9 cellular contexts compared by ENCODE assay signal in the genomic region with DNA sequence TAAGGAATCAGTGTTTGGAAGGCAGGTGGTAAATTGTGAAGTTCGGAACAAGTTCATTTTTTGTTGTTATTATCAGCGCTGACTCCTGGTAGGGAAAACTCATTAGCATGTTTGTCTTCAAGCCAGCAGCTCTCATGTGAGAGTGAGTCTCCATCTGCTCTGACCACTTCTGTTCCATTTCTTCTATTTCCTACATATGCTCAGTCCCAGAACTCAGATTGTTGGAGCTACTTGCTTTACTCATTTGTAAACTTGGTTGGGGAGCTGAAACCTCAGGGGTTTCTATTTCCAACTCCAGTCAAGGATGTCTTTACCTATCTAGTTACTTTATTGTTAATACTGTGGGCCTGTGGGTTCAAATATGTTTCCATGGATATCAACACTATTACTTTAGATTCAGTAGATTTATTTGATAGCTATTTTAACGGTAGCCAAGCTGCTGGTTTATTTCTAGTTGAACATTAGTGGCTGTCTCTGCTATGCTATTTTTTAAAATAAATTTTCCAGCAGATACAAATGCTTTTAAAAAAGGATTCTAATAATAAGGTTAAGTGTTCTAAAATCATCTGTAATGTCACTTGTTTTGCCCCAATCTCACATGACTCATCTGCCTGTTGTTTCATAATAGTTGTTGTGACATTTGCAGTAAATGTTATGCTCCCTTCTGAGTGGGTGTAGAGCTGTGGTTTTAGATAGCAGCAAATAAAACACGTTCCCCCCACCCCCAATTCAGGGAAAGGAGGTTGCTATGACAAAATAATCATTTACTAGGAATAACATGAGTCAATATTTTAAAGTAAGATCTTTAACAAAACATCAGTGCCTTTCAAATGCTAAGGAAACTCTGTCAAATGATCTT.
A peak's percentile ranks its signal among the peaks of the same experiment; 100 is the strongest.
DNase-seq lines count a peak whose midpoint lies in the region; ATAC-seq and TF ChIP-seq lines count a peak whose summit lies in the region.
"Had no signal": no experiment of that assay in that cellular context is flagged by ENCODE, and none has a peak within 500 bp of the region (broad histone marks: within the 10 kb centered on the region; RNA-seq: fewer than 3 reads in every experiment).

No MANE protein-coding gene starts in this region.

- intact Hi-C loops in natural killer cell (cut with micrococcal nuclease) (no loop called here), left lung (cut with DNase I) (no loop called here), uterus (cut with DNase I; ENCODE audit: low total_unique reads) (no loop called here)

- H3K79me2 ChIP-seq in hepatocyte = no peaks in the 10 kb centered on the region

- no peak overlapping the region for H3K4me3 ChIP-seq in left lung
- no peak overlapping the region for H3K4me3 ChIP-seq in uterus
- H3K4me3 ChIP-seq in hepatocyte = no peak overlapping the region

- H3K4me2 ChIP-seq in hepatocyte = no peak overlapping the region

- H3K9me3 Mint-ChIP-seq in natural killer cell treated with Interleukin-12 subunit alpha and Interleukin-12 subunit beta and Interleukin-15 and Interleukin-18, amount 100 ng/mL, for 72 hours = no peaks in the 10 kb centered on the region
- H3K9me3 Mint-ChIP-seq in natural killer cell = no peaks in the 10 kb centered on the region

- H3K4me1 ChIP-seq in left lung = peaks cover 0 to 16% of the 10 kb centered on the region in 2 donors
- H3K4me1 ChIP-seq in uterus = peaks cover 0 to 4% of the 10 kb centered on the region in 2 donors
- H3K4me1 ChIP-seq in hepatocyte (ENCODE audit: insufficient read depth) = no peaks in the 10 kb centered on the region

- H3K9me2 ChIP-seq in hepatocyte (replicated peaks; ENCODE audit: insufficient read depth) = no peaks in the 10 kb centered on the region

- H3K27me3 ChIP-seq in left lung (no peaks in the 10 kb centered on the region), uterus (no peaks in the 10 kb centered on the region), hepatocyte (no peaks in the 10 kb centered on the region)

- no peaks in the 10 kb centered on the region for H3K27me3 Mint-ChIP-seq in natural killer cell treated with Interleukin-12 subunit alpha and Interleukin-12 subunit beta and Interleukin-15 and Interleukin-18, amount 100 ng/mL, for 72 hours
- H3K27me3 Mint-ChIP-seq in natural killer cell (ENCODE audit: low read depth in 2 of 2) = no peaks in the 10 kb centered on the region

- DNase-seq in natural killer cell treated with Interleukin-12 subunit alpha and Interleukin-12 subunit beta and Interleukin-15 and Interleukin-18, amount 100 ng/mL, for 72 hours (ENCODE audit: low spot score) = peak; percentile 62
- DNase-seq in natural killer cell (no peak), left lung (no peak), uterus (peak; percentile 19 to 52), hepatocyte (ENCODE audit: low spot score) (no peak), NCI-H510A (lab: John Stamatoyannopoulos, UW) (no peak), HT-29 (ENCODE audit: low spot score) (no peak)
- DNase-seq: midbrain had no signal

- TF ChIP-seq CTCF in natural killer cell (IDR thresholded peaks at IDR 0.05) = no peak
- TF ChIP-seq CTCF in left lung (IDR thresholded peaks at IDR 0.05) = no peak
- TF ChIP-seq CTCF in uterus (IDR thresholded peaks at IDR 0.05) = no peak
- TF ChIP-seq CTCF in hepatocyte (IDR thresholded peaks at IDR 0.05; ENCODE audit: poor library complexity) = no peak

- no peaks in the 10 kb centered on the region for H4K20me1 ChIP-seq in hepatocyte (ENCODE audit: insufficient read depth, poor library complexity, severe bottlenecking)

- peaks cover 14 to 17% of the 10 kb centered on the region in 2 donors for H3K4me1 Mint-ChIP-seq in natural killer cell treated with Interleukin-12 subunit alpha and Interleukin-12 subunit beta and Interleukin-15 and Interleukin-18, amount 100 ng/mL, for 72 hours (ENCODE audit: low read depth in 2 of 2)
- peaks cover 0 to 6% of the 10 kb centered on the region in 2 donors for H3K4me1 Mint-ChIP-seq in natural killer cell

- no peaks in the 10 kb centered on the region for H3K9me3 ChIP-seq in left lung
- no peaks in the 10 kb centered on the region for H3K9me3 ChIP-seq in uterus
- no peaks in the 10 kb centered on the region for H3K9me3 ChIP-seq in hepatocyte (ENCODE audit: low read depth)

- 48 to 56% (median 56%) methylated on average over 4 of the region's 4 CpGs for WGBS in adipose tissue, 3 donors
- WGBS in hepatocyte (ENCODE audit: low lambda C conversion rate, missing lambda C conversion rate) = 81% methylated on average over 4 of the region's 4 CpGs

- peak; percentile 82 to 89 for ATAC-seq in natural killer cell treated with Interleukin-12 subunit alpha and Interleukin-12 subunit beta and Interleukin-15 and Interleukin-18, amount 100 ng/mL, for 72 hours
- ATAC-seq in natural killer cell = no peak
- ATAC-seq in left lung = peak; percentile 70

- peak overlapping the region; percentile 86 to 88 for H3K27ac Mint-ChIP-seq in natural killer cell treated with Interleukin-12 subunit alpha and Interleukin-12 subunit beta and Interleukin-15 and Interleukin-18, amount 100 ng/mL, for 72 hours
- H3K27ac Mint-ChIP-seq in natural killer cell = no peak overlapping the region

- H3K27ac ChIP-seq in adipose tissue (ENCODE audit: low read depth, low read length) (peak overlapping the region; percentile 72), left lung (peak overlapping the region; percentile 45 to 54), uterus (peak overlapping the region; percentile 74 to 78), hepatocyte (no peak overlapping the region)

- H3K36me3 Mint-ChIP-seq in natural killer cell treated with Interleukin-12 subunit alpha and Interleukin-12 subunit beta and Interleukin-15 and Interleukin-18, amount 100 ng/mL, for 72 hours = no peaks in the 10 kb centered on the region
- no peaks in the 10 kb centered on the region for H3K36me3 Mint-ChIP-seq in natural killer cell

- H3K36me3 ChIP-seq in left lung (no peaks in the 10 kb centered on the region), uterus (no peaks in the 10 kb centered on the region), hepatocyte (replicated peaks; ENCODE audit: insufficient read depth, low read depth) (no peaks in the 10 kb centered on the region)

- H3K4me3 Mint-ChIP-seq in natural killer cell treated with Interleukin-12 subunit alpha and Interleukin-12 subunit beta and Interleukin-15 and Interleukin-18, amount 100 ng/mL, for 72 hours = peak overlapping the region; percentile 66
- H3K4me3 Mint-ChIP-seq in natural killer cell = no peak overlapping the region

- no peak overlapping the region for H2AFZ ChIP-seq in hepatocyte

- TF ChIP-seq POLR2A in uterus (IDR thresholded peaks at IDR 0.05) = no peak

Comparison
In these comparisons a context has a peak if more than half of its experiments do, and no peak if none do; other contexts are left out.
1. ATAC-seq: peak in natural killer cell treated with Interleukin-12 subunit alpha and Interleukin-12 subunit beta and Interleukin-15 and Interleukin-18, amount 100 ng/mL, for 72 hours (2 of 2) and left lung (single experiment); none in natural killer cell (0 of 3).
2. DNase-seq: peak in natural killer cell treated with Interleukin-12 subunit alpha and Interleukin-12 subunit beta and Interleukin-15 and Interleukin-18, amount 100 ng/mL, for 72 hours (single experiment) and uterus (2 of 2); none in natural killer cell (single experiment), left lung (0 of 2), hepatocyte (single experiment), NCI-H510A (single experiment) and HT-29 (single experiment).
3. H3K27ac Mint-ChIP-seq: peak in natural killer cell treated with Interleukin-12 subunit alpha and Interleukin-12 subunit beta and Interleukin-15 and Interleukin-18, amount 100 ng/mL, for 72 hours (2 of 2); none in natural killer cell (0 of 2).